20 cellular contexts compared by ENCODE assay signal in genomic region chr5:80990971-80991370, GRCh38. TPM values are rescaled to one million over a fixed set of nuclear protein-coding genes. Genes with fewer than 3 reads are reported as not detected.
DNase-seq lines count a peak whose midpoint lies in the region; ATAC-seq and TF ChIP-seq lines count a peak whose summit lies in the region.
"Had no signal": no experiment of that assay in that cellular context is flagged by ENCODE, and none has a peak within 500 bp of the region (broad histone marks: within the 10 kb centered on the region; RNA-seq: fewer than 3 reads in every experiment).

No MANE protein-coding gene starts in this region.

- H3K4me1 ChIP-seq in HUES48 (ENCODE audit: control insufficient read depth, insufficient read depth, low read length) = peaks cover 48% of the 10 kb centered on the region
- no peaks in the 10 kb centered on the region for H3K4me1 ChIP-seq in foreskin keratinocyte
- no peaks in the 10 kb centered on the region for H3K4me1 ChIP-seq in suprapubic skin

- H3K4me1 Mint-ChIP-seq in T-helper 17 cell = peaks cover 44% of the 10 kb centered on the region
- H3K4me1 Mint-ChIP-seq: nephron had no signal

- H3K9me3 ChIP-seq in HUES48 (ENCODE audit: control insufficient read depth, insufficient read depth, low read length) (no peaks in the 10 kb centered on the region), T-helper 17 cell (ENCODE audit: control insufficient read depth, low read length, poor library complexity, severe bottlenecking) (no peaks in the 10 kb centered on the region), suprapubic skin (no peaks in the 10 kb centered on the region)

- peak overlapping the region; percentile 72 for H3K27ac ChIP-seq in HUES48 (ENCODE audit: low read depth, low read length)
- no peak overlapping the region for H3K27ac ChIP-seq in foreskin keratinocyte
- no peak overlapping the region for H3K27ac ChIP-seq in suprapubic skin
- H3K27ac ChIP-seq: HL-60, skin epidermis had no signal

- ATAC-seq in T-helper 17 cell (no peak), foreskin keratinocyte (peak; percentile 92)

- TF ChIP-seq POLR2A in suprapubic skin (IDR thresholded peaks at IDR 0.05) = no peak

- no peak for TF ChIP-seq CTCF in foreskin keratinocyte (conservative IDR thresholded peaks at IDR 0.05)
- no peak for TF ChIP-seq CTCF in suprapubic skin (IDR thresholded peaks at IDR 0.05)

- no peaks in the 10 kb centered on the region for H3K36me3 ChIP-seq in HUES48 (ENCODE audit: control insufficient read depth, insufficient read depth, low read length)
- H3K36me3 ChIP-seq in suprapubic skin = no peaks in the 10 kb centered on the region

- WGBS in suprapubic skin = 83% methylated on average over 1 of the region's 1 CpG

- no peak overlapping the region; the same call in 1 of the 2 replicates for H3K4me3 ChIP-seq in HUES48 (ENCODE audit: low read depth, low read length)
- H3K4me3 ChIP-seq in suprapubic skin = no peak overlapping the region
- H3K4me3 ChIP-seq: skin epidermis had no signal

- no peak overlapping the region for H3K9ac ChIP-seq in HUES48 (ENCODE audit: low read depth, low read length)

- TF ChIP-seq EP300 in suprapubic skin (IDR thresholded peaks at IDR 0.05) = no peak

- H3K27me3 ChIP-seq in HUES48 (ENCODE audit: control insufficient read depth, insufficient read depth, low read length) (no peaks in the 10 kb centered on the region), foreskin keratinocyte (peaks cover 4% of the 10 kb centered on the region), suprapubic skin (no peaks in the 10 kb centered on the region)

- H3K27me3 Mint-ChIP-seq in T-helper 17 cell = no peaks in the 10 kb centered on the region

- H3K4me3 Mint-ChIP-seq in T-helper 17 cell = no peak overlapping the region
- H3K4me3 Mint-ChIP-seq: nephron had no signal

- H3K27ac Mint-ChIP-seq in T-helper 17 cell = peak overlapping the region; percentile 73
- H3K27ac Mint-ChIP-seq: nephron had no signal

- no peaks in the 10 kb centered on the region for H3K36me3 Mint-ChIP-seq in T-helper 17 cell (ENCODE audit: low read depth)
- H3K36me3 Mint-ChIP-seq: CD8-positive, alpha-beta memory T cell had no signal

- DNase-seq in Daoy (ENCODE audit: low read depth) (peak; percentile 37), T-helper 17 cell (no peak), foreskin keratinocyte (peak; percentile 61 to 83), suprapubic skin (ENCODE audit: low spot score in 2 of 2) (no peak), NCI-H187 (lab: John Stamatoyannopoulos, UW) (no peak), T1000 (lab: John Stamatoyannopoulos, UW) (no peak)
- no peak for DNase-seq in activated CD4-positive, alpha-beta T cell treated with anti-CD3 and anti-CD28 coated beads for 48 hours
- DNase-seq: activated CD4-positive, alpha-beta T cell treated with anti-CD3 and anti-CD28 coated beads, Interleukin-2, amount 50 U/mL, for 4 hours; CD8-positive, alpha-beta memory T cell; DND-41; GOT3; Kasumi-1; NCI-H1436 treated with DMSO at 0.1 percent for 48 hours; posterior cingulate gyrus; RPMI8226; stimulated activated CD4-positive, alpha-beta T cell treated with anti-CD3 and anti-CD28 coated beads, Interleukin-4, amount 100 ng/mL, for 24 hours had no signal

RNA-seq across cellular contexts. Expression of gene RASGRF2, which starts 30.8 kb away (rescaled TPM):
- total RNA-seq in Daoy (2014; rRNA removed; shearing (Covaris generic)) = 0.54 and 1.1 TPM in 2 replicates
- 10 to 100 TPM; 21.3 to 32.3 TPM for total RNA-seq in T-helper 17 cell
- total RNA-seq in foreskin keratinocyte = 0.04 TPM in 1 of 2 replicates, not detected in the other
- not detected in 2 replicates for polyA plus RNA-seq in foreskin keratinocyte
- 1 to 10 TPM; 1.8 to 4.1 (median 2.5) TPM for total RNA-seq in suprapubic skin

Comparison
In these comparisons a context has a peak if more than half of its experiments do, and no peak if none do; other contexts are left out.
1. DNase-seq: peak in Daoy (single experiment) and foreskin keratinocyte (2 of 2); none in T-helper 17 cell (0 of 3), suprapubic skin (0 of 2), NCI-H187 (0 of 2), activated CD4-positive, alpha-beta T cell treated with anti-CD3 and anti-CD28 coated beads for 48 hours (single experiment) and T1000 (single experiment).
2. RNA of gene RASGRF2, which starts 30.8 kb away (total RNA-seq): 21.3 to 32.3 TPM in T-helper 17 cell; 1.8 to 4.1 TPM in suprapubic skin, 0.54 to 1.1 TPM in Daoy and 0.04 TPM in foreskin keratinocyte; every median in the first group is over 4 times any median in the second.